ENCODE assay signal across 9 cellular contexts in genomic region chr4:121272526-121272925, GRCh38.
A peak's percentile ranks its signal among the peaks of the same experiment; 100 is the strongest.
DNase-seq lines count a peak whose midpoint lies in the region; ATAC-seq and TF ChIP-seq lines count a peak whose summit lies in the region.
"Had no signal": no experiment of that assay in that cellular context is flagged by ENCODE, and none has a peak within 500 bp of the region (broad histone marks: within the 10 kb centered on the region; RNA-seq: fewer than 3 reads in every experiment).

No MANE protein-coding gene starts in this region.

- H3K27ac ChIP-seq in KMS-11 (peak overlapping the region; percentile 33; the same call in 1 of the 2 replicates), neuronal stem cell (replicated peaks; ENCODE audit: low read length) (no peak overlapping the region), dorsolateral prefrontal cortex (no peak overlapping the region)

- H3K4me1 ChIP-seq in KMS-11 (ENCODE audit: low read depth, poor library complexity, severe bottlenecking) (peaks cover 46% of the 10 kb centered on the region), neuronal stem cell (ENCODE audit: control insufficient read depth in 2 of 2, insufficient read depth in 1 of 2, low read depth in 1 of 2, low read length in 2 of 2) (no peaks in the 10 kb centered on the region)

- no peak overlapping the region for H2BK5ac ChIP-seq in neuronal stem cell (ENCODE audit: low read length)

- ATAC-seq in GM18870 (IDR thresholded peaks at IDR 0.05; ENCODE audit: unreplicated experiment) (peak; percentile 98), HG02571 (IDR thresholded peaks at IDR 0.05; ENCODE audit: unreplicated experiment) (peak; percentile 89)

- no peak for TF ChIP-seq CTCF in KMS-11 (conservative IDR thresholded peaks at IDR 0.05; ENCODE audit: low read depth, low read length)
- no peak for TF ChIP-seq CTCF in dorsolateral prefrontal cortex (IDR thresholded peaks at IDR 0.05 in 54 of 56, conservative IDR thresholded peaks at IDR 0.05 in 2 of 56; ENCODE audit: low read depth in 1 of 56, partially characterized antibody in 56 of 56)

- H2BK120ac ChIP-seq in neuronal stem cell (ENCODE audit: low read depth, low read length) = no peak overlapping the region

- intact Hi-C loops in dorsolateral prefrontal cortex (cut with DNase I) = no loop called here

- no peaks in the 10 kb centered on the region for H3K79me1 ChIP-seq in neuronal stem cell (ENCODE audit: low read depth, low read length)

- no peaks in the 10 kb centered on the region for H3K36me3 ChIP-seq in KMS-11 (ENCODE audit: insufficient read depth)
- no peaks in the 10 kb centered on the region for H3K36me3 ChIP-seq in neuronal stem cell (replicated peaks in 1 of 2; ENCODE audit: control insufficient read depth in 2 of 2, insufficient read depth in 2 of 2, low read length in 2 of 2)

- peak overlapping the region; percentile 35; the same call in 1 of the 2 replicates for H3K4me2 ChIP-seq in KMS-11
- no peak overlapping the region for H3K4me2 ChIP-seq in neuronal stem cell (ENCODE audit: insufficient read depth, low read length, poor library complexity, severe bottlenecking)

- H3K27me3 ChIP-seq in KMS-11 (ENCODE audit: insufficient read depth, low read depth) (no peaks in the 10 kb centered on the region), neuronal stem cell (ENCODE audit: control insufficient read depth in 3 of 3, insufficient read depth in 3 of 3, low read depth in 1 of 3, low read length in 3 of 3) (no peaks in the 10 kb centered on the region), dorsolateral prefrontal cortex (peaks cover 0 to 10% (median 0%) of the 10 kb centered on the region in 45 donors)

- no peak overlapping the region for H3K9ac ChIP-seq in KMS-11
- no peak overlapping the region for H3K9ac ChIP-seq in neuronal stem cell (ENCODE audit: low read depth, low read length, poor library complexity)

- H3K9me3 ChIP-seq in neuronal stem cell (replicated peaks in 1 of 2; ENCODE audit: control insufficient read depth in 2 of 2, insufficient read depth in 1 of 2, low read depth in 1 of 2, low read length in 2 of 2) = no peaks in the 10 kb centered on the region

- no peak overlapping the region for H3K4ac ChIP-seq in neuronal stem cell (ENCODE audit: low read length)

- no peak overlapping the region for H2AK5ac ChIP-seq in neuronal stem cell (ENCODE audit: low read depth, low read length)

- no peaks in the 10 kb centered on the region for H3K79me2 ChIP-seq in KMS-11 (ENCODE audit: insufficient read depth, low read depth)

- no CpG with 5 or more reads among the region's 2 CpGs for WGBS in neuronal stem cell (ENCODE audit: extremely low coverage in 2 of 2, insufficient read length in 2 of 2, insufficient replicate concordance in 1 of 2), 2 donors

- no peak overlapping the region for H2BK15ac ChIP-seq in neuronal stem cell (ENCODE audit: low read length)

- DNase-seq in islet precursor cell (peak; percentile 71), medulla oblongata (ENCODE audit: extremely low spot score) (no peak), HT-29 (ENCODE audit: low spot score) (no peak), neuronal stem cell (ENCODE audit: low spot score) (no peak), dorsolateral prefrontal cortex (no peak)

- H4K8ac ChIP-seq in neuronal stem cell (ENCODE audit: low read depth, low read length) = no peak overlapping the region

- H4K20me1 ChIP-seq in KMS-11 (ENCODE audit: insufficient read depth) = no peaks in the 10 kb centered on the region

- H2AFZ ChIP-seq in KMS-11 (ENCODE audit: low read depth) = no peak overlapping the region
- no peak overlapping the region for H2AFZ ChIP-seq in neuronal stem cell (ENCODE audit: low read length)

- no peak overlapping the region for H3K18ac ChIP-seq in neuronal stem cell (ENCODE audit: low read length)

- no peak overlapping the region for H3K14ac ChIP-seq in neuronal stem cell (ENCODE audit: low read length)

- no peak overlapping the region for H2BK12ac ChIP-seq in neuronal stem cell (ENCODE audit: low read length)

- no peak overlapping the region for H3K23ac ChIP-seq in neuronal stem cell (ENCODE audit: low read depth, low read length, poor library complexity)

- H4K91ac ChIP-seq in neuronal stem cell (ENCODE audit: low read depth, low read length, poor library complexity) = no peak overlapping the region

- no peak overlapping the region for H3K4me3 ChIP-seq in KMS-11 (IDR thresholded peaks at IDR 0.05; ENCODE audit: insufficient read depth, low read depth, low read length)
- H3K4me3 ChIP-seq in neuronal stem cell (ENCODE audit: low read length in 2 of 2) = no peak overlapping the region
- no peak overlapping the region for H3K4me3 ChIP-seq in dorsolateral prefrontal cortex
- H3K4me3 ChIP-seq: lung had no signal
